In genomic region chr11:106854429-106854828, GRCh38 we compare ENCODE assay signal across 16 cellular contexts.
A peak's percentile ranks its signal among the peaks of the same experiment; 100 is the strongest.
DNase-seq lines count a peak whose midpoint lies in the region; ATAC-seq and TF ChIP-seq lines count a peak whose summit lies in the region.
"Had no signal": no experiment of that assay in that cellular context is flagged by ENCODE, and none has a peak within 500 bp of the region (broad histone marks: within the 10 kb centered on the region; RNA-seq: fewer than 3 reads in every experiment).

No MANE protein-coding gene starts in this region.

- H3K27me3 ChIP-seq in left ventricle myocardium inferior (ENCODE audit: low read depth) (no peaks in the 10 kb centered on the region), spleen (replicated peaks in 1 of 7) (no peaks in the 10 kb centered on the region)

- H3K4me1 Mint-ChIP-seq in naive thymus-derived CD8-positive, alpha-beta T cell, result no peaks in the 10 kb centered on the region
- H3K4me1 Mint-ChIP-seq: CD14-positive monocyte, IgD-negative memory B cell had no signal

- TF ChIP-seq CTCF in left ventricle myocardium inferior (IDR thresholded peaks at IDR 0.05; ENCODE audit: borderline replicate concordance) (no peak), spleen (IDR thresholded peaks at IDR 0.05 in 8 of 11, conservative IDR thresholded peaks at IDR 0.05 in 3 of 11) (no peak)

- no peak overlapping the region for H3K27ac Mint-ChIP-seq in naive thymus-derived CD8-positive, alpha-beta T cell
- H3K27ac Mint-ChIP-seq: CD8-positive, alpha-beta T cell; IgD-negative memory B cell had no signal

- H3K36me3 Mint-ChIP-seq in naive thymus-derived CD8-positive, alpha-beta T cell, result peaks cover 0 to 4% (median 2%) of the 10 kb centered on the region in 3 donors
- H3K36me3 Mint-ChIP-seq: CD14-positive monocyte; CD8-positive, alpha-beta T cell; IgD-negative memory B cell had no signal

- H3K27me3 Mint-ChIP-seq in naive thymus-derived CD8-positive, alpha-beta T cell, result no peaks in the 10 kb centered on the region
- H3K27me3 Mint-ChIP-seq: IgD-negative memory B cell had no signal

- POLR2A ChIA-PET in naive thymus-derived CD8-positive, alpha-beta T cell (lab: Charles Lee), result no interaction called here

- peaks cover 12 to 46% (median 31%) of the 10 kb centered on the region in 9 donors for H3K9me3 Mint-ChIP-seq in naive thymus-derived CD8-positive, alpha-beta T cell

- H3K4me1 ChIP-seq in left ventricle myocardium inferior (no peaks in the 10 kb centered on the region), spleen (no peaks in the 10 kb centered on the region)

- ATAC-seq in GM18870 (IDR thresholded peaks at IDR 0.05; ENCODE audit: unreplicated experiment), result no peak
- no peak for ATAC-seq in naive thymus-derived CD8-positive, alpha-beta T cell
- ATAC-seq: CD8-positive, alpha-beta T cell had no signal

- no peak for TF ChIP-seq POLR2A in spleen (IDR thresholded peaks at IDR 0.05)

- no peak overlapping the region for H3K4me3 Mint-ChIP-seq in naive thymus-derived CD8-positive, alpha-beta T cell
- H3K4me3 Mint-ChIP-seq: CD14-positive monocyte; CD8-positive, alpha-beta T cell; IgD-negative memory B cell had no signal

- H3K36me3 ChIP-seq in left ventricle myocardium inferior (no peaks in the 10 kb centered on the region), spleen (no peaks in the 10 kb centered on the region)

- H3K9me3 ChIP-seq in left ventricle myocardium inferior (replicated peaks), result peaks cover 23% of the 10 kb centered on the region
- H3K9me3 ChIP-seq in spleen, result peaks cover 0 to 38% (median 16%) of the 10 kb centered on the region in 8 donors

- H3K27ac ChIP-seq in left ventricle myocardium inferior (replicated peaks) (no peak overlapping the region), spleen (no peak overlapping the region)
- H3K27ac ChIP-seq: 22Rv1, GM23248 had no signal

- H3K4me3 ChIP-seq in left ventricle myocardium inferior, result no peak overlapping the region
- no peak overlapping the region for H3K4me3 ChIP-seq in spleen
- H3K4me3 ChIP-seq: GM23248 had no signal

- peak; percentile 39 for DNase-seq in cardiac septum (ENCODE audit: low spot score)
- DNase-seq in left ventricle myocardium inferior, result no peak
- peak; percentile 34 for DNase-seq in islet precursor cell
- peak; percentile 41 for DNase-seq in spleen
- DNase-seq in GM19240 (ENCODE audit: insufficient read length, low spot score), result no peak
- no peak for DNase-seq in naive thymus-derived CD8-positive, alpha-beta T cell
- DNase-seq in DMS53 treated with DMSO at 0.1 percent for 48 hours (lab: John Stamatoyannopoulos, UW; ENCODE audit: unreplicated experiment), result no peak
- DNase-seq: COR-L47, GF-D8, GM23248, H7 had no signal

- intact Hi-C loops in cardiac septum (cut with DNase I), result no loop called here
- intact Hi-C loops in left ventricle myocardium inferior (cut with micrococcal nuclease), result no loop called here
- intact Hi-C loops in spleen (cut with DNase I; ENCODE audit: low total_unique reads), result no loop called here

- 84 to 95% (median 94%) methylated on average over 7 of the region's 7 CpGs for WGBS in spleen, 5 donors

Comparison
In these comparisons a context has a peak if more than half of its experiments do, and no peak if none do; other contexts are left out.
1. DNase-seq: peak in cardiac septum (single experiment), islet precursor cell (single experiment) and spleen (single experiment); none in left ventricle myocardium inferior (single experiment), GM19240 (single experiment), naive thymus-derived CD8-positive, alpha-beta T cell (0 of 10) and DMS53 treated with DMSO at 0.1 percent for 48 hours (single experiment).